8 cellular contexts compared by ENCODE assay signal in the genomic region with DNA sequence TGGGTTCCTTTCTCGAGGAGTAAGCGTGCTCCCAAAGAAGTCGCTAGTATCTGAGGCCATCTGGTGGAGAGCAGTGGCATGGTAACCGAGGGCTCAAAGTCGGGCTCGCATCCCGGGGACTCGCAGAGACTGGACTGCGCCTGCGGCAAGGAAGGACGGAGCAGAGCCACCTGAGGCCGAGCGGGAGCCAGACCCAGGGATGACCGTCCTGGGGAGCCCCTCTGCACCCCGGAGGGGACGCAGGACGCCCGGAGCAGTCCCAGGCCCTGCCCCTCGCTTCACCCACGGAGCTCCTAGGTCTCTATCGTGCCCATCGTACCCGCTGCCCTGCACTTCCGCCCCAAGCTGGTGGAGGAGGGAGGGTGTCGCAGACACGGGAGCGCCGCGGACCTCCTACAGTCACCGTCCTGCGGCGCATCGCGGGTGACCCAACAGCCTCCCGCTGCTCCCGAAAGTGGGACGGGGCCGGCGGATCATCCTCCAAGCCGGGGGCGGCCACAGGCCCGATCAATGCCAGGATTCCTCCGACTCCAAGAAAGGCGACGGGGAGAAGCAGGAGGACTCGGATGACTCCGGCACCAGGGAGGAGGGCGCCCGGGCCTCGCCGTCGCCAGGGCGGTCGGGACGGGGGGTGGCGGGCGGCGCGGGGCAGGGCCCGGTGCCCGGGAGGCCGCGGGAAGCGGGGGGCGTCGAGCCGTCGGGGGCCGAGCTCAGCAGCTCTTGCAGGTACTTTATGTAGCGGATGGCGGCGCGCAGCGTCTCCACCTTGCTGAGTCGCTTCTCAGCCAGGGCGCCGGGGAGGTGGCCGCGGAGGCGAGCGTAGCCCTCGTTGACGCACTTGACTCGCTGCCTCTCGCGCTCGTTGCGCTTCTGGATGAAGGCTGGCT. TPM values are rescaled to one million over a fixed set of nuclear protein-coding genes. Genes with fewer than 3 reads are reported as not detected.
DNase-seq lines count a peak whose midpoint lies in the region; ATAC-seq, FAIRE-seq and TF ChIP-seq lines count a peak whose summit lies in the region.

No MANE protein-coding gene starts in this region.

- TF ChIP-seq CTCF in kidney (IDR thresholded peaks at IDR 0.05; ENCODE audit: borderline replicate concordance, extremely low read depth, insufficient read depth): peak; percentile 89

- H3K4me3 ChIP-seq in kidney (ENCODE audit: low read length in 2 of 2): peak overlapping the region; percentile 51 to 58

- DNase-seq in ACHN (peak; percentile 95), NCI-H345 (lab: John Stamatoyannopoulos, UW) (peak; percentile 95), cerebellum (ENCODE audit: low spot score) (peak; percentile 91), kidney (peak; percentile 93)
- DNase-seq in activated CD4-positive, CD25-positive, alpha-beta regulatory T cell treated with anti-CD3 and anti-CD28 coated beads, Interleukin-2, amount 50 U/mL, for 72 hours: peak; percentile 76
- DNase-seq in stimulated activated CD4-positive, alpha-beta T cell treated with anti-CD3 and anti-CD28 coated beads, Interleukin-15, amount 100 ng/mL, for 1 hour (ENCODE audit: low read depth in 1 of 2, low spot score in 1 of 2): peak; percentile 43 to 50

- no peak for FAIRE-seq in kidney (lab: Jason Lieb, UNC)

- no peaks in the 10 kb centered on the region for H3K9me3 ChIP-seq in kidney (ENCODE audit: control insufficient read depth in 1 of 2, low read length in 2 of 2)

- H3K4me1 ChIP-seq in kidney (ENCODE audit: control insufficient read depth in 1 of 2, insufficient read depth in 1 of 2, low read depth in 1 of 2, low read length in 2 of 2): peaks cover 0 to 3% of the 10 kb centered on the region in 2 donors

- in situ Hi-C loops in ACHN (cut with HindIII; ENCODE audit: low pct_ligation_motif_present, low pct_unique_long_range_greater_than_20kb, low sequenced_read_pairs): no loop called here

- intact Hi-C loops in kidney (cut with DNase I): loop anchor here (5.0 kb wide), 1 partner anchor 147 kb away; no protein-coding TSS in a partner anchor

- no peaks in the 10 kb centered on the region for H3K36me3 ChIP-seq in kidney (ENCODE audit: control insufficient read depth in 1 of 2, insufficient read depth in 2 of 2, low read length in 2 of 2)

- no peak overlapping the region for H3K27ac ChIP-seq in kidney (ENCODE audit: low read depth in 2 of 2, low read length in 2 of 2)

- ATAC-seq in GM18868 (IDR thresholded peaks at IDR 0.05; ENCODE audit: unreplicated experiment) (peak; percentile 90), HG03175 (IDR thresholded peaks at IDR 0.05; ENCODE audit: unreplicated experiment) (peak; percentile 88)

- H3K9ac ChIP-seq in kidney (ENCODE audit: low read length in 2 of 2): peak overlapping the region in 1 of 2 donors; percentile 10

RNA-seq across cellular contexts. Expression of gene CACNA1S, which starts 2.3 kb away (rescaled TPM):
- total RNA-seq in cerebellum (0.09 TPM), kidney (not detected)
- 0.41 TPM for polyA plus RNA-seq in kidney (ENCODE audit: insufficient read depth, low read depth, low replicate concordance)

RNA-seq across cellular contexts. Expression of gene ASCL5, which starts 12.5 kb away (rescaled TPM):
- total RNA-seq in cerebellum (not detected), kidney (not detected)
- polyA plus RNA-seq in kidney (ENCODE audit: insufficient read depth, low read depth, low replicate concordance): not detected

RNA-seq across cellular contexts. Expression of gene TMEM9, which starts 39.8 kb away (rescaled TPM):
- total RNA-seq in cerebellum (47.4 TPM), kidney (81.9 TPM)
- polyA plus RNA-seq in kidney (ENCODE audit: insufficient read depth, low read depth, low replicate concordance): 166 TPM
